Comparison of ENCODE assay signal across 8 cellular contexts in genomic region chr11:803770-804598, GRCh38. TPM values are rescaled to one million over a fixed set of nuclear protein-coding genes. Genes with fewer than 3 reads are reported as not detected.
DNase-seq lines count a peak whose midpoint lies in the region; ATAC-seq and TF ChIP-seq lines count a peak whose summit lies in the region.

No MANE protein-coding gene starts in this region.

- ATAC-seq in HG03135 (IDR thresholded peaks at IDR 0.05; ENCODE audit: unreplicated experiment) = no peak
- no peak for ATAC-seq in left colon

- no peak for TF ChIP-seq POLR2A in NB4 (IDR thresholded peaks at IDR 0.05; ENCODE audit: extremely low read depth, insufficient read length)

- H3K9ac ChIP-seq in mammary epithelial cell (ENCODE audit: insufficient read depth, low read length) = no peak overlapping the region

- peak overlapping the region in 1 of 3 experiments; percentile 39 for H3K27ac Mint-ChIP-seq in nephron

- peaks cover 22% of the 10 kb centered on the region for H3K79me2 ChIP-seq in mammary epithelial cell (ENCODE audit: insufficient read depth, low read length)

- H2AFZ ChIP-seq in mammary epithelial cell (ENCODE audit: low read depth, low read length) = peak overlapping the region; percentile 75

- H3K27me3 ChIP-seq in mammary epithelial cell (ENCODE audit: insufficient read depth, low read length) = no peaks in the 10 kb centered on the region

- H3K36me3 Mint-ChIP-seq in nephron (ENCODE audit: low read depth) = no peaks in the 10 kb centered on the region

- TF ChIP-seq CTCF in NB4 (IDR thresholded peaks at IDR 0.05; ENCODE audit: low read depth, low read length) (no peak), mammary epithelial cell (conservative IDR thresholded peaks at IDR 0.05 in 1 of 2, IDR thresholded peaks at IDR 0.05 in 1 of 2; ENCODE audit: extremely low read depth in 1 of 2, insufficient read depth in 1 of 2, low read depth in 1 of 2, low read length in 2 of 2) (no peak), nephron (IDR thresholded peaks at IDR 0.05; ENCODE audit: unreplicated experiment in 3 of 3) (no peak)

- peak overlapping the region; percentile 55 for H3K4me3 ChIP-seq in NB4 (ENCODE audit: low read depth, low read length)
- H3K4me3 ChIP-seq in mammary epithelial cell (replicated peaks in 1 of 3; ENCODE audit: insufficient read depth in 1 of 3, low read depth in 2 of 3, low read length in 3 of 3) = peak overlapping the region; percentile 60 to 68 (median 65)

- intact Hi-C loops in mammary epithelial cell (cut with micrococcal nuclease) (no loop called here), left colon (cut with DNase I, micrococcal nuclease) (no loop called here)

- no peak overlapping the region for H3K27ac ChIP-seq in mammary epithelial cell (ENCODE audit: insufficient read depth, low read depth, low read length)

- DNase-seq in COLO668 (lab: John Stamatoyannopoulos, UW; ENCODE audit: unreplicated experiment) (peak; percentile 66), NB4 (ENCODE audit: low read depth) (no peak), mammary epithelial cell (peak; percentile 69), cortex of kidney (lab: John Stamatoyannopoulos, UW) (no peak), globus pallidus (ENCODE audit: low spot score) (no peak), left colon (no peak)

- H3K9me3 ChIP-seq in mammary epithelial cell (replicated peaks; ENCODE audit: insufficient read depth, low read length) = no peaks in the 10 kb centered on the region

- peaks cover 26% of the 10 kb centered on the region for H3K4me1 ChIP-seq in mammary epithelial cell (ENCODE audit: insufficient read depth, low read length)

- H3K4me1 Mint-ChIP-seq in nephron = peaks cover 8% of the 10 kb centered on the region

- H4K20me1 ChIP-seq in mammary epithelial cell (ENCODE audit: insufficient read depth, low read length) = no peaks in the 10 kb centered on the region

- CTCF ChIA-PET in mammary epithelial cell (lab: Charles Lee; ENCODE audit: low non-redundant PET) = no interaction called here

- dilution Hi-C loops in mammary epithelial cell (cut with HindIII; ENCODE audit: low sequenced_read_pairs) = no loop called here

- peak overlapping the region; percentile 79 to 84 (median 81) for H3K4me3 Mint-ChIP-seq in nephron

- in situ Hi-C loops in mammary epithelial cell (cut with MboI; ENCODE audit: low sequenced_read_pairs in 2 of 2) = no loop called here

- H3K4me2 ChIP-seq in mammary epithelial cell (ENCODE audit: insufficient read depth, low read depth, low read length) = peak overlapping the region; percentile 100

- no peaks in the 10 kb centered on the region for H3K9me3 Mint-ChIP-seq in nephron

- WGBS in mammary epithelial cell (ENCODE audit: low coverage, missing lambda C conversion rate) = 20% methylated on average over 18 of the region's 26 CpGs

- H3K27me3 Mint-ChIP-seq in nephron (ENCODE audit: low read depth) = no peaks in the 10 kb centered on the region

- no peaks in the 10 kb centered on the region for H3K36me3 ChIP-seq in mammary epithelial cell (ENCODE audit: insufficient read depth, low read length)

- BruUV-seq in mammary epithelial cell (replicated peaks; lab: Mats Ljungman, UMichigan) = no TSS peak

RNA-seq across cellular contexts. Expression of gene PIDD1, which starts 1.0 kb away (rescaled TPM):
- total RNA-seq in mammary epithelial cell (10 to 100 TPM in 1 of 2 donors, 1 to 10 TPM in 1; 4.5 to 19.2 TPM), left colon (10 to 100 TPM; 20.0 to 25.8 TPM)
- polyA plus RNA-seq in mammary epithelial cell = 9.3 TPM
- 1.8 TPM for polyA minus RNA-seq in mammary epithelial cell

RNA-seq across cellular contexts. Expression of gene RPLP2, which starts 5.8 kb away (rescaled TPM):
- total RNA-seq in mammary epithelial cell (1,000 to 10,000 TPM in 1 of 2 donors, 100 to 1,000 TPM in 1; 135 to 1,487 TPM), left colon (1,000 to 10,000 TPM; 1,811 to 1,846 TPM)
- polyA plus RNA-seq in mammary epithelial cell = 1,296 TPM
- polyA minus RNA-seq in mammary epithelial cell = 737 TPM

RNA-seq across cellular contexts. Expression of gene SLC25A22, which starts 5.9 kb away (rescaled TPM):
- total RNA-seq in mammary epithelial cell (10 to 100 TPM in 1 of 2 donors, 1 to 10 TPM in 1; 7.3 to 29.5 TPM), left colon (10 to 100 TPM; 16.0 to 16.8 TPM)
- 19.4 TPM for polyA plus RNA-seq in mammary epithelial cell
- 11.3 TPM for polyA minus RNA-seq in mammary epithelial cell

RNA-seq across cellular contexts. Expression of gene CEND1, which starts 14.1 kb away (rescaled TPM):
- total RNA-seq in mammary epithelial cell (not detected), left colon (under 1 TPM in 1 of 2 donors, not detected in 1; 0.36 TPM)
- polyA plus RNA-seq in mammary epithelial cell = not detected
- not detected for polyA minus RNA-seq in mammary epithelial cell

RNA-seq across cellular contexts. Expression of gene PNPLA2, which starts 14.7 kb away (rescaled TPM):
- total RNA-seq in mammary epithelial cell (10 to 100 TPM; 14.7 to 62.6 TPM), left colon (100 to 1,000 TPM; 161 to 222 TPM)
- 13.7 TPM for polyA plus RNA-seq in mammary epithelial cell
- 17.2 TPM for polyA minus RNA-seq in mammary epithelial cell

Comparison
In these comparisons a context has a peak if more than half of its experiments do, and no peak if none do; other contexts are left out.
1. DNase-seq: peak in COLO668 (single experiment) and mammary epithelial cell (single experiment); none in NB4 (single experiment), cortex of kidney (single experiment), globus pallidus (single experiment) and left colon (0 of 2).